12 cellular contexts compared by ENCODE assay signal in the genomic region with DNA sequence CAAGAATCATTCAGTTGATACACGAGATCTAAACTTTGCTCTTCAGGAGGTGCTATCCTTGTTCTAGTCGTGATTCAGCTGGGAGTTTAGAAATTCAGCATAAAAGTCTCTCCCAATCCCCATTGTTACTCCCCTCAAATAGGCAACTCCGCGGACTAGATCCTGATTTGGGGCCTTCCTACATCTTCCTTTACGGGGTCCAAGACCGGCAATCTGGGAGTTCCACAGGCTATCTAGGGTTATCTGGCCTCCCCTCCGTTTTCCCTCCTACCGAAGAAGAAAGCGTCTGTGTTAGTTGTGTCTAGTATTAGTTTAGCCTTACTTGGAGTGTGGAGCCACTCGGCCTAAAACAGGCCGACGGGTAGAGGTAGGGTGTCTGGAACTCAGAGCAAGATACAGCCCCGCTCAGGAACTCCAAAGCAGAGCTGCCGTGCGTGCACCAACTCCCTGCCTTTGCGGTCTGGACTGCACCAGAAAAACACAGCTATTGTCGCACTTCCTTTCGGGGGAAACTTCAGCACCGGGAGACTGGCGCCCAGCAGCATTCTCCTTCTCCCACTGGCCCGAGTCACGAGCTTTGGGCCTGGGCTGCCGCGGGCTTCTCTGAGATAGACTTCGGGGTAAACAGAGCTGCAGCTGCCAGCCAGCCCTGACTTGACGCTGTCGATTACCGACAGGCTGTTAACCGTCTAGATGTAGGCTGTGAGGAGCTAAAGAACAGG. TPM values are rescaled to one million over a fixed set of nuclear protein-coding genes. Genes with fewer than 3 reads are reported as not detected.
A peak's percentile ranks its signal among the peaks of the same experiment; 100 is the strongest.
DNase-seq lines count a peak whose midpoint lies in the region; ATAC-seq and TF ChIP-seq lines count a peak whose summit lies in the region.
"Had no signal": no experiment of that assay in that cellular context is flagged by ENCODE, and none has a peak within 500 bp of the region (broad histone marks: within the 10 kb centered on the region; RNA-seq: fewer than 3 reads in every experiment).

No MANE protein-coding gene starts in this region.

- H3K4me1 Mint-ChIP-seq in WTC11 = peaks cover 62% of the 10 kb centered on the region

- H3K4me3 Mint-ChIP-seq in WTC11 = peak overlapping the region; percentile 39

- TF ChIP-seq CTCF in WTC11 (IDR thresholded peaks at IDR 0.05) (no peak), hepatocyte (IDR thresholded peaks at IDR 0.05; ENCODE audit: poor library complexity) (no peak)

- DNase-seq in NCI-H1417 treated with DMSO at 0.1 percent for 48 hours (lab: John Stamatoyannopoulos, UW) = peak; percentile 73
- DNase-seq in NCI-H1417 (lab: John Stamatoyannopoulos, UW) = no peak
- DNase-seq in WTC11 (ENCODE audit: low spot score) = no peak
- DNase-seq in hepatocyte (ENCODE audit: low spot score) = no peak
- peak; percentile 73 for DNase-seq in retina
- no peak for DNase-seq in HuH-7 (ENCODE audit: low spot score)
- DNase-seq: activated effector memory CD4-positive, alpha-beta T cell treated with Interleukin-2 at 50 U/mL for 16 hours; foreskin melanocyte; SK-N-SH had no signal

- H3K4me2 ChIP-seq in hepatocyte = peak overlapping the region; percentile 72
- H3K4me2 ChIP-seq: A549, SK-N-SH had no signal

- H3K9me2 ChIP-seq in hepatocyte (replicated peaks; ENCODE audit: insufficient read depth) = no peaks in the 10 kb centered on the region
- H3K9me2 ChIP-seq: SK-N-SH had no signal

- H3K27ac ChIP-seq in hepatocyte = peak overlapping the region; percentile 95
- H3K27ac ChIP-seq: A549 had no signal

- H3K4me3 ChIP-seq in hepatocyte = no peak overlapping the region
- H3K4me3 ChIP-seq: A549 had no signal

- H3K4me1 ChIP-seq in hepatocyte (ENCODE audit: insufficient read depth) = peaks cover 22% of the 10 kb centered on the region

- H3K79me2 ChIP-seq in hepatocyte = peaks cover 28% of the 10 kb centered on the region

- H3K27me3 ChIP-seq in hepatocyte = peaks cover 75% of the 10 kb centered on the region

- H3K36me3 ChIP-seq in hepatocyte (replicated peaks; ENCODE audit: insufficient read depth, low read depth) = no peaks in the 10 kb centered on the region

- no peaks in the 10 kb centered on the region for H3K36me3 Mint-ChIP-seq in WTC11

- no peaks in the 10 kb centered on the region for H4K20me1 ChIP-seq in hepatocyte (ENCODE audit: insufficient read depth, poor library complexity, severe bottlenecking)

- H2AFZ ChIP-seq in hepatocyte = peak overlapping the region; percentile 33

- no peaks in the 10 kb centered on the region for H3K9me3 ChIP-seq in hepatocyte (ENCODE audit: low read depth)
- H3K9me3 ChIP-seq: A549, SK-N-SH had no signal

- CTCF ChIA-PET in WTC11 (lab: Charles Lee) = interaction anchor here (1.4 to 2.6 kb wide), 7 partner anchors 9 to 895 kb away, joined by 3 to 49 read pairs (median 11); partner anchors contain the start of gene DLX6

- H3K27ac Mint-ChIP-seq in WTC11 = no peak overlapping the region

- POLR2A ChIA-PET in WTC11 (lab: Charles Lee) = no interaction called here

- WGBS in hepatocyte (ENCODE audit: low lambda C conversion rate, missing lambda C conversion rate) = 7% methylated on average over 29 of the region's 29 CpGs

- ATAC-seq in WTC11 (no peak), GM18867 (IDR thresholded peaks at IDR 0.05; ENCODE audit: unreplicated experiment) (no peak), HG02642 (IDR thresholded peaks at IDR 0.05; ENCODE audit: poor library complexity, unreplicated experiment) (no peak)
- ATAC-seq: A549 had no signal

- H3K9me3 Mint-ChIP-seq in WTC11 = no peaks in the 10 kb centered on the region

- H3K27me3 Mint-ChIP-seq in WTC11 (ENCODE audit: low read depth) = peaks cover 95% of the 10 kb centered on the region

TF ChIP-seq in WTC11, 78 proteins besides CTCF, POLR2A, EP300 and RAD21:
- no peak for TF ChIP-seq ZNF138 (CRISPR knock-in tag; conservative IDR thresholded peaks at IDR 0.05)

RNA-seq across cellular contexts. Expression of gene DLX5, which starts 1.5 kb away (rescaled TPM):
- total RNA-seq in WTC11 (2021) (not detected in 3 replicates), hepatocyte (4.0 and 5.0 TPM in 2 replicates)
- polyA plus RNA-seq in hepatocyte = 19.6 and 22.1 TPM in 2 replicates
- polyA plus RNA-seq: A549, SK-N-SH had no signal

RNA-seq across cellular contexts. Expression of gene DLX6, which starts 20.8 kb away (rescaled TPM):
- total RNA-seq in WTC11 (2021) = 0.09 TPM in 1 of 3 replicates, not detected in the others
- total RNA-seq in hepatocyte = 1.9 and 2.2 TPM in 2 replicates
- polyA plus RNA-seq in hepatocyte = 2.6 and 3.5 TPM in 2 replicates
- polyA plus RNA-seq: A549 had no signal

Comparison
In these comparisons a context has a peak if more than half of its experiments do, and no peak if none do; other contexts are left out.
1. DNase-seq: peak in NCI-H1417 treated with DMSO at 0.1 percent for 48 hours (single experiment) and retina (single experiment); none in NCI-H1417 (0 of 3), WTC11 (single experiment), hepatocyte (single experiment) and HuH-7 (single experiment).